In genomic region chr13:75411924-75412537, GRCh38 we compare ENCODE assay signal across 2 cellular contexts.
TF ChIP-seq lines count a peak whose summit lies in the region.

No MANE protein-coding gene starts in this region.

TF ChIP-seq in HEK293, 187 proteins besides CTCF, POLR2A, EP300 and RAD21:
- TF ChIP-seq ZNF362 (tag by site-specific recombination; IDR thresholded peaks at IDR 0.05): no peak
- TF ChIP-seq ZBTB6 (tag by site-specific recombination; IDR thresholded peaks at IDR 0.05): peak; percentile 70; the same call in 1 of the 2 replicates

TF ChIP-seq in HepG2, 621 proteins besides CTCF, POLR2A, EP300 and RAD21 (continues in another document):
- TF ChIP-seq ZNF546 (CRISPR knock-in tag; conservative IDR thresholded peaks at IDR 0.05) (no peak), ZNF639 (CRISPR knock-in tag; conservative IDR thresholded peaks at IDR 0.05) (0 out of 2 replicates have a peak, but pooled peaks have one; percentile 40), ZNF543 (CRISPR knock-in tag; IDR thresholded peaks at IDR 0.05) (peak; percentile 36; the same call in 1 of the 2 replicates), REST (IDR thresholded peaks at IDR 0.05; ENCODE audit: borderline replicate concordance in 1 of 2, low read depth in 1 of 2, low read length in 2 of 2) (peak in 1 of 2 experiments; percentile 42; a peak in 1 of 4 replicates), SKIL (CRISPR knock-in tag; IDR thresholded peaks at IDR 0.05; ENCODE audit: borderline replicate concordance) (peak; percentile 68; the same call in 1 of the 2 replicates), NR1H2 (CRISPR knock-in tag; IDR thresholded peaks at IDR 0.05; ENCODE audit: borderline replicate concordance, low read depth) (no peak), ARID3A (IDR thresholded peaks at IDR 0.05; ENCODE audit: low read depth, low read length) (no peak), SAFB2 (CRISPR knock-in tag; IDR thresholded peaks at IDR 0.05; ENCODE audit: borderline replicate concordance, low read depth) (no peak), ZNF3 (CRISPR knock-in tag; IDR thresholded peaks at IDR 0.05) (no peak), KMT2B (CRISPR knock-in tag; IDR thresholded peaks at IDR 0.05) (peak; percentile 34; the same call in 1 of the 2 replicates), KLF6 (CRISPR knock-in tag; IDR thresholded peaks at IDR 0.05) (peak; percentile 56; the same call in 1 of the 2 replicates), KDM1A (CRISPR knock-in tag; IDR thresholded peaks at IDR 0.05) (peak; percentile 28; the same call in 1 of the 2 replicates), RARA (CRISPR knock-in tag; IDR thresholded peaks at IDR 0.05) (peak; percentile 97), MYC (CRISPR knock-in tag; IDR thresholded peaks at IDR 0.05; ENCODE audit: borderline replicate concordance) (peak; percentile 71; the same call in 1 of the 2 replicates), TFE3 (CRISPR knock-in tag; IDR thresholded peaks at IDR 0.05) (peak; percentile 71), HDAC2 (CRISPR knock-in tag; IDR thresholded peaks at IDR 0.05) (peak; percentile 92), SRSF9 (IDR thresholded peaks at IDR 0.05; ENCODE audit: borderline replicate concordance, insufficient read depth, low read depth, low read length, poor library complexity, severe bottlenecking) (no peak), RXRA (CRISPR knock-in tag; IDR thresholded peaks at IDR 0.05) (peak; percentile 91), NCOR1 (IDR thresholded peaks at IDR 0.05; ENCODE audit: borderline replicate concordance, low read length) (peak; percentile 69; the same call in 1 of the 2 replicates), SNAI1 (CRISPR knock-in tag; IDR thresholded peaks at IDR 0.05; ENCODE audit: borderline replicate concordance) (no peak), CBX2 (IDR thresholded peaks at IDR 0.05; ENCODE audit: low read depth, low read length) (no peak), CBX2 (CRISPR knock-in tag; IDR thresholded peaks at IDR 0.05; ENCODE audit: low read depth) (no peak), SATB2 (CRISPR knock-in tag; IDR thresholded peaks at IDR 0.05) (no peak), ZNF883 (CRISPR knock-in tag; IDR thresholded peaks at IDR 0.05; ENCODE audit: not compliant biosample characterization) (no peak), HDAC6 (IDR thresholded peaks at IDR 0.05; ENCODE audit: low read depth, low read length) (no peak), ZNF709 (CRISPR knock-in tag; IDR thresholded peaks at IDR 0.05) (peak; percentile 59; the same call in 1 of the 2 replicates), ZNF574 (CRISPR knock-in tag; IDR thresholded peaks at IDR 0.05) (peak; percentile 73), AHDC1 (CRISPR knock-in tag; IDR thresholded peaks at IDR 0.05; ENCODE audit: borderline replicate concordance) (peak; percentile 95), IKZF5 (CRISPR knock-in tag; IDR thresholded peaks at IDR 0.05) (peak; percentile 76), GPN1 (CRISPR knock-in tag; IDR thresholded peaks at IDR 0.05; ENCODE audit: borderline replicate concordance) (no peak), ZNF616 (CRISPR knock-in tag; IDR thresholded peaks at IDR 0.05; ENCODE audit: low read depth) (no peak), SSRP1 (CRISPR knock-in tag; IDR thresholded peaks at IDR 0.05) (peak; percentile 77; the same call in 1 of the 2 replicates), ZNF580 (CRISPR knock-in tag; IDR thresholded peaks at IDR 0.05; ENCODE audit: borderline replicate concordance, low read depth) (peak; percentile 68; the same call in 1 of the 2 replicates), ZNF605 (CRISPR knock-in tag; IDR thresholded peaks at IDR 0.05) (peak; percentile 36; the same call in 1 of the 2 replicates), IKZF4 (CRISPR knock-in tag; IDR thresholded peaks at IDR 0.05; ENCODE audit: borderline replicate concordance, low read depth, not compliant biosample characterization) (no peak), ZFP90 (CRISPR knock-in tag; IDR thresholded peaks at IDR 0.05; ENCODE audit: borderline replicate concordance) (no peak), RFX5 (IDR thresholded peaks at IDR 0.05; ENCODE audit: low read depth, low read length) (no peak), ZC3H4 (CRISPR knock-in tag; IDR thresholded peaks at IDR 0.05; ENCODE audit: borderline replicate concordance) (no peak)
